39 cellular contexts compared by ENCODE assay signal in genomic region chr16:58301052-58301451, GRCh38. TPM values are rescaled to one million over a fixed set of nuclear protein-coding genes. Genes with fewer than 3 reads are reported as not detected.
"Had no signal": no experiment of that assay in that cellular context is flagged by ENCODE, and none has a peak within 500 bp of the region (broad histone marks: within the 10 kb centered on the region; RNA-seq: fewer than 3 reads in every experiment).

No MANE protein-coding gene starts in this region.

- H3K36me3 ChIP-seq: MG63 had no signal

- H3K4me3 ChIP-seq: MG63 had no signal

- DNase-seq: Karpas-422, Kasumi-1, MG63, MM.1S, MV-4-11, NCI-H1048, NCI-H1092, NCI-H1092 treated with DMSO at 0.1 percent for 48 hours, NCI-H1105, NCI-H1105 treated with DMSO at 0.1 percent for 48 hours, NCI-H1417, NCI-H1417 treated with DMSO at 0.1 percent for 48 hours, NCI-H1436, NCI-H1436 treated with DMSO at 0.1 percent for 48 hours, NCI-H146, NCI-H1694, NCI-H1694 treated with DMSO at 0.1 percent for 48 hours, NCI-H187, NCI-H187 treated with DMSO at 0.1 percent for 48 hours, NCI-H1930, NCI-H2029, NCI-H2029 treated with DMSO at 0.1 percent for 48 hours, NCI-H2081, NCI-H2081 treated with DMSO at 0.1 percent for 48 hours, NCI-H2107, NCI-H2171, NCI-H2171 treated with DMSO at 0.1 percent for 48 hours, NCI-H2227 treated with DMSO at 0.1 percent for 48 hours, NCI-H226, NCI-H345, NCI-H446, NCI-H446 treated with DMSO at 0.1 percent for 48 hours, NCI-H510A treated with DMSO at 0.1 percent for 48 hours, NCI-H524, NCI-H524 treated with DMSO at 0.1 percent for 48 hours had no signal

RNA-seq across cellular contexts. Expression of gene PRSS54, which starts 6.2 kb away (rescaled TPM):
- total RNA-seq: LHCN-M2, M059J, MCF 10A, NCI-H460 had no signal
